In the genomic region with DNA sequence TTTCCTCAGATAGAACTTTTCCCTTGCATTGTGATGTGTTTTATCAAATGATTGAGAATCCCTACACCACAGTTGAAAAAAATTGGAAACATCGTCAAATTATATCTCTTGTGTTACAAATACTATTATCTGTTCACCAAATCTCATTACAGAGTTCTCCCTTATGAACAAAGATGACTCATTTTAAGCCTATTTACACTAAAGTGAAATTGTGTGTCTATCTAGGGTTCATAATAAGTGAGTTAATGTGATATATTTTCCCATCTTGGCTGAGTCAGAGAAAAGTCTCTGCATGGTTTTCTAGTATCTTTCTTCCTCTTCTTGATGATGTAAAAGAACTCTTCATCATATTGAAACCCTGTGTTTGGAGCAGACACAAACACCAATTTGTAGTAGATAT, we compare ENCODE assay signal across 1 cellular context.
TF ChIP-seq lines count a peak whose summit lies in the region.

No MANE protein-coding gene starts in this region.

TF ChIP-seq in SK-N-SH, 30 proteins besides CTCF, POLR2A, EP300 and RAD21 (continued from another document):
- TF ChIP-seq, protein P1, sequence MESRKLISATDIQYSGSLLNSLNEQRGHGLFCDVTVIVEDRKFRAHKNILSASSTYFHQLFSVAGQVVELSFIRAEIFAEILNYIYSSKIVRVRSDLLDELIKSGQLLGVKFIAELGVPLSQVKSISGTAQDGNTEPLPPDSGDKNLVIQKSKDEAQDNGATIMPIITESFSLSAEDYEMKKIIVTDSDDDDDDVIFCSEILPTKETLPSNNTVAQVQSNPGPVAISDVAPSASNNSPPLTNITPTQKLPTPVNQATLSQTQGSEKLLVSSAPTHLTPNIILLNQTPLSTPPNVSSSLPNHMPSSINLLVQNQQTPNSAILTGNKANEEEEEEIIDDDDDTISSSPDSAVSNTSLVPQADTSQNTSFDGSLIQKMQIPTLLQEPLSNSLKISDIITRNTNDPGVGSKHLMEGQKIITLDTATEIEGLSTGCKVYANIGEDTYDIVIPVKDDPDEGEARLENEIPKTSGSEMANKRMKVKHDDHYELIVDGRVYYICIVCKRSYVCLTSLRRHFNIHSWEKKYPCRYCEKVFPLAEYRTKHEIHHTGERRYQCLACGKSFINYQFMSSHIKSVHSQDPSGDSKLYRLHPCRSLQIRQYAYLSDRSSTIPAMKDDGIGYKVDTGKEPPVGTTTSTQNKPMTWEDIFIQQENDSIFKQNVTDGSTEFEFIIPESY (IDR thresholded peaks at IDR 0.05; ENCODE audit: borderline replicate concordance, low read depth), result no peak
- no peak for TF ChIP-seq RFX5 (IDR thresholded peaks at IDR 0.05; ENCODE audit: low read length)
- no peak for TF ChIP-seq FOXJ3 (CRISPR knock-in tag; IDR thresholded peaks at IDR 0.05)
- TF ChIP-seq GATA2 (CRISPR knock-in tag; IDR thresholded peaks at IDR 0.05), result no peak
TF ChIP-seq in SK-N-SH: peak in this region for 0.
